Comparison of ENCODE assay signal across 8 cellular contexts in genomic region chr7:101816499-101817030, GRCh38. TPM values are rescaled to one million over a fixed set of nuclear protein-coding genes. Genes with fewer than 3 reads are reported as not detected.
DNase-seq lines count a peak whose midpoint lies in the region; ATAC-seq, FAIRE-seq and TF ChIP-seq lines count a peak whose summit lies in the region.

No MANE protein-coding gene starts in this region.

- H3F3A ChIP-seq in MM.1S (ENCODE audit: insufficient read depth, low read length), result peaks cover 9% of the 10 kb centered on the region

- no peak for FAIRE-seq in pancreas (lab: Jason Lieb, UNC)

- H3K36me3 ChIP-seq in MM.1S (replicated peaks; ENCODE audit: insufficient read depth, low read length) (no peaks in the 10 kb centered on the region), pancreas (no peaks in the 10 kb centered on the region)

- peak overlapping the region; percentile 56; the same call in 1 of the 2 replicates for H3K4me2 ChIP-seq in MM.1S (ENCODE audit: low read depth, low read length)

- peak overlapping the region; percentile 71 for H3K4me3 ChIP-seq in MM.1S (ENCODE audit: low read length)
- peak overlapping the region; percentile 51 to 90 (median 76) for H3K4me3 ChIP-seq in pancreas

- H3K9me3 ChIP-seq in MM.1S (replicated peaks; ENCODE audit: insufficient read depth, low read length) (no peaks in the 10 kb centered on the region), pancreas (no peaks in the 10 kb centered on the region)

- no peaks in the 10 kb centered on the region for H3K9me2 ChIP-seq in MM.1S (replicated peaks; ENCODE audit: insufficient read depth, low read length)

- ATAC-seq in Right ventricle myocardium superior (ENCODE audit: poor library complexity), result peak; percentile 45
- ATAC-seq in pancreas, result peak; percentile 25 to 44 (median 34)
- no peak for ATAC-seq in GM21526 (IDR thresholded peaks at IDR 0.05; ENCODE audit: low FRiP score, unreplicated experiment)
- no peak for ATAC-seq in HG02610 (IDR thresholded peaks at IDR 0.05; ENCODE audit: unreplicated experiment)

- H3K9ac ChIP-seq in MM.1S (ENCODE audit: low read length), result no peak overlapping the region; the same call in 1 of the 2 replicates

- TF ChIP-seq CTCF in GM13977 (IDR thresholded peaks at IDR 0.05; ENCODE audit: extremely low read depth, insufficient read depth, missing control alignments) (peak; percentile 64), MM.1S (IDR thresholded peaks at IDR 0.05; ENCODE audit: low read length) (no peak), pancreas (IDR thresholded peaks at IDR 0.05) (no peak)

- peaks cover 24% of the 10 kb centered on the region for H4K20me1 ChIP-seq in MM.1S (ENCODE audit: insufficient read depth, low read length)

- H2AFZ ChIP-seq in MM.1S (ENCODE audit: low read length), result no peak overlapping the region

- H3K4me1 ChIP-seq in MM.1S (ENCODE audit: low read length) (no peaks in the 10 kb centered on the region; the same call in 1 of the 2 replicates), pancreas (peaks cover 0 to 17% (median 11%) of the 10 kb centered on the region in 3 donors)

- intact Hi-C loops in Right ventricle myocardium superior (cut with DNase I) (loop anchor here (10.0 kb wide), 1 partner anchor 418 kb away; no protein-coding TSS in a partner anchor), pancreas (cut with DNase I) (loop anchor here in 1 of 3 donors (10.0 kb wide), 1 partner anchor 418 kb away; no protein-coding TSS in a partner anchor)

- H3K27ac ChIP-seq in MM.1S (ENCODE audit: low read length) (no peak overlapping the region), pancreas (peak overlapping the region in 1 of 4 donors; percentile 33)

- 1% methylated on average over 25 to 86 of the region's 90 CpGs for WGBS in pancreas, 2 donors

- peak; percentile 76 for DNase-seq in AG08396 (ENCODE audit: low spot score)
- DNase-seq in GM13977 (ENCODE audit: low spot score), result peak; percentile 80
- DNase-seq in MM.1S, result peak; percentile 48
- peak; percentile 18 for DNase-seq in activated naive CD4-positive, alpha-beta T cell treated with Interleukin-2 at 50 U/mL for 16 hours
- DNase-seq in Right ventricle myocardium superior, result peak; percentile 68
- DNase-seq in pancreas, result peak; percentile 53 to 86 (median 62)

- no peaks in the 10 kb centered on the region for H3K27me3 ChIP-seq in MM.1S (replicated peaks; ENCODE audit: insufficient read depth, low read length)
- no peaks in the 10 kb centered on the region for H3K27me3 ChIP-seq in pancreas

- in situ Hi-C loops in GM13977 (cut with MboI; ENCODE audit: low pct_unique_long_range_greater_than_20kb, low sequenced_read_pairs, unreplicated experiment), result no loop called here

- H3K79me2 ChIP-seq in MM.1S (ENCODE audit: low read length), result peaks cover 45% of the 10 kb centered on the region

RNA-seq across cellular contexts. Expression of gene CUX1, which starts 0.9 kb away (rescaled TPM):
- 97.4 TPM for total RNA-seq in Right ventricle myocardium superior
- 10 to 100 TPM; 40.1 to 61.2 (median 48.4) TPM for total RNA-seq in pancreas
- 10 to 100 TPM; 18.9 to 21.3 TPM for polyA plus RNA-seq in pancreas

Comparison
In these comparisons a context has a peak if more than half of its experiments do, and no peak if none do; other contexts are left out.
1. DNase-seq: peak in every context shown above with its lines; median percentile 80 in GM13977; 76 in AG08396; 68 in Right ventricle myocardium superior; 62 in pancreas; 48 in MM.1S; 18 in activated naive CD4-positive, alpha-beta T cell treated with Interleukin-2 at 50 U/mL for 16 hours.
2. ATAC-seq: peak in Right ventricle myocardium superior (single experiment) and pancreas (4 of 4); none in GM21526 (single experiment) and HG02610 (single experiment).